ENCODE assay signal across 1 cellular context in the genomic region with DNA sequence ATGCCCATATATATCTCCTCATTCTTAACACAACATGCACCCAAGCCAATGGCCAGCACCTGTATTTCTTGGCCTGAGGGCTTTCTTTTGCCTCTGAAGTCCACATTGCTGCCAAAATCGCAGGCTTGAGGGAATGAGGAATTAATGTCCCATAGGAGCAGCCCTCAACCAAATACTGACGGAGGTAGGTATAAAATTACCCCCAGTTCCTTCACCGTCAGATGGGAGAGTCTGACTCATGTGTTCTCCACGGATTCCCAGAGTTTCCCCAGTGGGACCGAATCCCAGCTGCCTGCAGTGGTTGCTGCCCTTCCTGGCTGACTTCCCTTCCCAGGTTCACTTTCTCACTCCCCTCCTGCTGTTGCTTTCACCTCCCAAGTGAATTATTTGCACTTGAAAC.
TF ChIP-seq lines count a peak whose summit lies in the region.

No MANE protein-coding gene starts in this region.

TF ChIP-seq in SK-N-SH, 30 proteins besides CTCF, POLR2A, EP300 and RAD21 (continued from another document):
- TF ChIP-seq FOSL2 (IDR thresholded peaks at IDR 0.05; ENCODE audit: borderline replicate concordance, low read depth), result no peak
